ENCODE assay signal across 30 cellular contexts in the genomic region with DNA sequence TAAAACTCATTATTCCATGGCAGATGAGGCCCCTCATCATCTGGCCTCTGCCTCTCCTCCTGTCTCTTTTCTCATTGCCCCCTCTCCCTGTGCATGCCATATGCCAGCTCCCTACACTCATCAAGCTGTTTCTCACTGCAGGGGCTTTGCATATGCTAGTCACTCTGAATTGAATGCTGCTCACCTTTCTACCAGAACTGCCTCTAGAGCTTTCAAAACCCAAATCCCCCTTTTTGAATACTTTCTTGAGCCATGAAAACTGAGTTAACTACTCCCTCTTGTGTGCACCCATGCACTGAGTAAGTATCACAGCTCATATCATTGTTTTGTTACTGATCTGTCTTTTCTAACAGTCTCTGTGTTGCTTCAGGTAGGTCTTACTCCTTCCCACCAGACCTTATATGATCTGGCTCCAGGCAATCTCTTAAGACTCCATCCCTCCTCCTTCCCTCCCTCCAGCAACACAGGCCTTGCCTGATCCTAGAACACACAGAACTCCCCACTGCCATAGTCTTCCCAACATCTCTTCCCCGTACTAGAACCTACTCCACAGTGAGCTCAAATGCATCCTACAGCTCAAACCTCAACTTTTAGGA.
DNase-seq lines count a peak whose midpoint lies in the region; ATAC-seq and TF ChIP-seq lines count a peak whose summit lies in the region.
"Had no signal": no experiment of that assay in that cellular context is flagged by ENCODE, and none has a peak within 500 bp of the region (broad histone marks: within the 10 kb centered on the region; RNA-seq: fewer than 3 reads in every experiment).

No MANE protein-coding gene starts in this region.

- DNase-seq in DMS 273 treated with DMSO at 0.1 percent for 48 hours (lab: John Stamatoyannopoulos, UW), result peak; percentile 68
- DNase-seq in NCI-H526 treated with DMSO at 0.1 percent for 48 hours (lab: John Stamatoyannopoulos, UW), result peak; percentile 14
- DNase-seq in epithelial cell of proximal tubule (ENCODE audit: low read depth), result no peak
- no peak for DNase-seq in middle frontal gyrus (ENCODE audit: extremely low spot score, low spot score)
- no peak for DNase-seq in NCI-H2107 (lab: John Stamatoyannopoulos, UW)
- DNase-seq: activated CD4-positive, alpha-beta T cell treated with anti-CD3 and anti-CD28 coated beads for 48 hours; activated effector memory CD4-positive, alpha-beta T cell treated with Interleukin-2 at 50 U/mL for 16 hours; anterior cingulate cortex; CD8-positive, alpha-beta memory T cell; colonic mucosa; GDM1; kidney; left ventricle myocardium superior; NCI-H1105 treated with DMSO at 0.1 percent for 48 hours; NCI-H2029; SHP77 treated with DMSO at 0.1 percent for 48 hours; small intestine; stimulated activated naive B cell treated with anti-CD40 and anti-IgM and Interleukin-4, amounts not matched to agents 10 μg/mL and 1 μg/mL and 100 μg/mL, for 72 hours; substantia nigra; SW 1271; trophoblast cell had no signal

- no peaks in the 10 kb centered on the region for H3K27me3 ChIP-seq in HUES48 (ENCODE audit: control insufficient read depth, insufficient read depth, low read length)
- H3K27me3 ChIP-seq: breast epithelium, colonic mucosa had no signal

- no peak overlapping the region for H3K4me3 ChIP-seq in HUES48 (ENCODE audit: low read depth, low read length)
- no peak overlapping the region for H3K4me3 ChIP-seq in epithelial cell of proximal tubule (ENCODE audit: low read depth, low read length)
- H3K4me3 ChIP-seq: breast epithelium, colonic mucosa, K562 had no signal

- H3K9ac ChIP-seq in HUES48 (ENCODE audit: low read depth, low read length), result no peak overlapping the region

- H3K36me3 ChIP-seq in HUES48 (ENCODE audit: control insufficient read depth, insufficient read depth, low read length), result no peaks in the 10 kb centered on the region
- H3K36me3 ChIP-seq: breast epithelium, colonic mucosa had no signal

- TF ChIP-seq CTCF in epithelial cell of proximal tubule (conservative IDR thresholded peaks at IDR 0.05; ENCODE audit: low read depth, low read length), result peak; percentile 13

- peak overlapping the region; percentile 12 for H3K27ac ChIP-seq in HUES48 (ENCODE audit: low read depth, low read length)
- H3K27ac ChIP-seq: breast epithelium, colonic mucosa, VCaP had no signal

- ATAC-seq in GM18867 (IDR thresholded peaks at IDR 0.05; ENCODE audit: unreplicated experiment) (no peak), HG03439 (IDR thresholded peaks at IDR 0.05; ENCODE audit: unreplicated experiment) (no peak)
- ATAC-seq: activated naive CD4-positive, alpha-beta T cell treated with anti-CD3 and anti-CD28 coated beads, Interleukin-2, amount 50 U/mL, for 72 hours; esophagus mucosa; K562; left ventricle myocardium superior; Panc1; stimulated activated naive B cell treated with anti-CD40 and anti-IgM and Interleukin-4, amounts not matched to agents 10 μg/mL and 1 μg/mL and 100 μg/mL, for 72 hours had no signal

- H3K4me1 ChIP-seq in HUES48 (ENCODE audit: control insufficient read depth, insufficient read depth, low read length), result peaks cover 11% of the 10 kb centered on the region
- H3K4me1 ChIP-seq: breast epithelium, colonic mucosa had no signal

- H3K9me3 ChIP-seq in HUES48 (ENCODE audit: control insufficient read depth, insufficient read depth, low read length), result no peaks in the 10 kb centered on the region
- H3K9me3 ChIP-seq: breast epithelium, colonic mucosa had no signal

Comparison
In these comparisons a context has a peak if more than half of its experiments do, and no peak if none do; other contexts are left out.
1. DNase-seq: peak in DMS 273 treated with DMSO at 0.1 percent for 48 hours (single experiment) and NCI-H526 treated with DMSO at 0.1 percent for 48 hours (single experiment); none in epithelial cell of proximal tubule (single experiment), middle frontal gyrus (single experiment) and NCI-H2107 (single experiment).